ENCODE assay signal across 15 cellular contexts in genomic region chr5:95440825-95441224, GRCh38. TPM values are rescaled to one million over a fixed set of nuclear protein-coding genes. Genes with fewer than 3 reads are reported as not detected.
DNase-seq lines count a peak whose midpoint lies in the region; ATAC-seq, FAIRE-seq and TF ChIP-seq lines count a peak whose summit lies in the region.
"Had no signal": no experiment of that assay in that cellular context is flagged by ENCODE, and none has a peak within 500 bp of the region (broad histone marks: within the 10 kb centered on the region; RNA-seq: fewer than 3 reads in every experiment).

No MANE protein-coding gene starts in this region.

- TF ChIP-seq CTCF in bronchial epithelial cell (IDR thresholded peaks at IDR 0.05; ENCODE audit: insufficient read depth, low read length, severe bottlenecking) = no peak

- H3K4me3 ChIP-seq in bronchial epithelial cell (ENCODE audit: low read depth, low read length) = no peak overlapping the region
- H3K4me3 ChIP-seq: HAP-1, SJSA1 had no signal

- peak; percentile 2 for DNase-seq in NCI-H1105 (lab: John Stamatoyannopoulos, UW)
- DNase-seq in NCI-H2107 treated with DMSO at 0.1 percent for 48 hours (lab: John Stamatoyannopoulos, UW; ENCODE audit: unreplicated experiment) = peak; percentile 27
- peak; percentile 25 for DNase-seq in bronchial epithelial cell (ENCODE audit: low read depth)
- DNase-seq in iPS-NIHi7 (ENCODE audit: extremely low spot score) = peak; percentile 17
- DNase-seq in activated CD4-positive, alpha-beta T cell treated with anti-CD3 and anti-CD28 coated beads, Interleukin-2, amount 50 U/mL, for 48 hours = no peak
- DNase-seq: CD8-positive, alpha-beta memory T cell; Kasumi-1; NCI-H2081 treated with DMSO at 0.1 percent for 48 hours; NCI-H510A; PC-3; SW 1271 had no signal

- FAIRE-seq in bronchial epithelial cell (lab: Jason Lieb, UNC) = no peak

- H3K27me3 ChIP-seq in bronchial epithelial cell (ENCODE audit: control insufficient read depth, insufficient read depth, low read length) = peaks cover 10% of the 10 kb centered on the region

- no peak for ATAC-seq in HG02610 (IDR thresholded peaks at IDR 0.05; ENCODE audit: unreplicated experiment)
- no peak for ATAC-seq in GM21390 (IDR thresholded peaks at IDR 0.05; ENCODE audit: unreplicated experiment)
- ATAC-seq: PC-3 had no signal

- H3K36me3 ChIP-seq in bronchial epithelial cell (ENCODE audit: control insufficient read depth, insufficient read depth, low read length) = no peaks in the 10 kb centered on the region
- H3K36me3 ChIP-seq: HAP-1, SJSA1 had no signal

RNA-seq across cellular contexts. Expression of gene FAM81B, which starts 49.7 kb away (rescaled TPM):
- not detected in 2 replicates for total RNA-seq in bronchial epithelial cell
- total RNA-seq: CD8-positive, alpha-beta memory T cell; PC-3; SJSA1 had no signal

Comparison
In these comparisons a context has a peak if more than half of its experiments do, and no peak if none do; other contexts are left out.
1. DNase-seq: peak in NCI-H1105 (single experiment), NCI-H2107 treated with DMSO at 0.1 percent for 48 hours (single experiment), bronchial epithelial cell (single experiment) and iPS-NIHi7 (single experiment); none in activated CD4-positive, alpha-beta T cell treated with anti-CD3 and anti-CD28 coated beads, Interleukin-2, amount 50 U/mL, for 48 hours (0 of 2).